1 cellular context compared by ENCODE assay signal in the genomic region with DNA sequence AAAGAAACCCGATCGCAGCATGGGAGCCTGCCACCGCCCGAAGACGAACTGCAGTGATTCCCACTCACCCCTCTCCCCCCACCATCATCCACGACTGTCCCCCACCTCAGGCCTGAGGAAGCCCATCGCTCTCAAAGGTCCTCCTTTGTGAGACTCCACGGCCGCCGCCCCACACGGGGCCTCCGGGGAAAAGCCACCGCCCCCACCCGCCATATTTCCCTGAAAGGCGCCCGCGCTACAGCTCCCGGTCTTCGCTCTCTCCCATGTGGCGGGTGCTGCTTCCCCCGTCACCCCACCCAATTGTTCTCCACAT.
TF ChIP-seq lines count a peak whose summit lies in the region.

No MANE protein-coding gene starts in this region.

TF ChIP-seq in endothelial cell of umbilical vein, 7 proteins besides CTCF, POLR2A, EP300 and RAD21:
- TF ChIP-seq JUN (IDR thresholded peaks at IDR 0.05; ENCODE audit: borderline replicate concordance, insufficient read depth, insufficient read length, low read depth) (no peak), FOS (IDR thresholded peaks at IDR 0.05; ENCODE audit: borderline replicate concordance, insufficient read depth, low read length) (no peak), EZH2 (IDR thresholded peaks at IDR 0.05; ENCODE audit: borderline replicate concordance, low read depth, low read length, severe bottlenecking) (no peak), GATA2 (IDR thresholded peaks at IDR 0.05; ENCODE audit: insufficient read depth, insufficient read length, low read depth, low read length) (no peak), MYC (IDR thresholded peaks at IDR 0.05; ENCODE audit: low read depth, low read length) (no peak), POLR2AphosphoS5 (IDR thresholded peaks at IDR 0.05; ENCODE audit: insufficient read depth, low read depth, low read length) (no peak)
- TF ChIP-seq, protein P1, sequence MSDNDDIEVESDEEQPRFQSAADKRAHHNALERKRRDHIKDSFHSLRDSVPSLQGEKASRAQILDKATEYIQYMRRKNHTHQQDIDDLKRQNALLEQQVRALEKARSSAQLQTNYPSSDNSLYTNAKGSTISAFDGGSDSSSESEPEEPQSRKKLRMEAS (IDR thresholded peaks at IDR 0.05; ENCODE audit: insufficient read depth, insufficient read length) = no peak
